8 cellular contexts compared by ENCODE assay signal in genomic region chr18:24138884-24139616, GRCh38. TPM values are rescaled to one million over a fixed set of nuclear protein-coding genes. Genes with fewer than 3 reads are reported as not detected.
DNase-seq lines count a peak whose midpoint lies in the region; ATAC-seq, FAIRE-seq and TF ChIP-seq lines count a peak whose summit lies in the region.

CABYR (plus strand) TSS chr18:24139062; CDS start chr18:24143115, 4,053 bp downstream.

- H3K4me1 ChIP-seq in iPS-18a (ENCODE audit: control insufficient read depth, low read depth, low read length): peaks cover 17% of the 10 kb centered on the region

- in situ Hi-C loops in T47D (cut with HindIII; ENCODE audit: low pct_unique_long_range_greater_than_20kb, low sequenced_read_pairs): no loop called here

- no peak for FAIRE-seq in RCC 7860 (lab: Jason Lieb, UNC)

- DNase-seq in Daoy (ENCODE audit: low read depth) (peak; percentile 87), NCI-H1092 treated with DMSO at 0.1 percent for 48 hours (lab: John Stamatoyannopoulos, UW) (peak; percentile 83), WERI-Rb-1 (peak; percentile 31), T47D (ENCODE audit: low read depth in 1 of 2, low spot score in 1 of 2) (peak; percentile 35 to 91), skeletal muscle cell (ENCODE audit: low read depth) (peak; percentile 66), RCC 7860 (ENCODE audit: low spot score) (no peak)

- H3K9me3 ChIP-seq in WERI-Rb-1 (ENCODE audit: severe bottlenecking) (no peaks in the 10 kb centered on the region), iPS-18a (ENCODE audit: control insufficient read depth, low read depth, low read length) (no peaks in the 10 kb centered on the region)

- H3K27me3 ChIP-seq in WERI-Rb-1 (ENCODE audit: insufficient read depth, low read depth, severe bottlenecking): no peaks in the 10 kb centered on the region
- H3K27me3 ChIP-seq in iPS-18a (ENCODE audit: control insufficient read depth, insufficient read depth, low read length): no peaks in the 10 kb centered on the region

- peak within 1 kb of the TSS; percentile 49 for H3K4me3 ChIP-seq in WERI-Rb-1 (ENCODE audit: low read depth, low read length)
- peak within 1 kb of the TSS; percentile 76 for H3K4me3 ChIP-seq in iPS-18a (ENCODE audit: low read length)
- H3K4me3 ChIP-seq in skeletal muscle cell (ENCODE audit: low read depth, low read length): peak within 1 kb of the TSS; percentile 68

- TF ChIP-seq CTCF in WERI-Rb-1 (IDR thresholded peaks at IDR 0.05; ENCODE audit: low read depth, low read length): no peak

- H3K9ac ChIP-seq in iPS-18a (ENCODE audit: low read length): peak within 1 kb of the TSS; percentile 64

- ATAC-seq in GM21737 (IDR thresholded peaks at IDR 0.05; ENCODE audit: unreplicated experiment): peak; percentile 90

- H3K27ac ChIP-seq in WERI-Rb-1: no peak within 1 kb of the TSS
- H3K27ac ChIP-seq in iPS-18a (ENCODE audit: low read length): peak within 1 kb of the TSS; percentile 67

- H3K36me3 ChIP-seq in WERI-Rb-1: no peaks in the 10 kb centered on the region
- no peaks in the 10 kb centered on the region for H3K36me3 ChIP-seq in iPS-18a (ENCODE audit: control insufficient read depth, low read depth, low read length)

RNA-seq across cellular contexts. Expression of gene CABYR, which starts in this region (rescaled TPM):
- total RNA-seq in Daoy (2014; rRNA removed; shearing (Covaris generic)): 1.4 and 3.1 TPM in 2 replicates
